Comparison of ENCODE assay signal across 1 cellular context in genomic region chr1:87333692-87334347, GRCh38.
TF ChIP-seq lines count a peak whose summit lies in the region.

No MANE protein-coding gene starts in this region.

TF ChIP-seq in liver, 16 proteins besides CTCF, POLR2A, EP300 and RAD21 (continued from another document):
- no peak for TF ChIP-seq ZBTB33 (IDR thresholded peaks at IDR 0.05)
- TF ChIP-seq JUND (IDR thresholded peaks at IDR 0.05): no peak
- no peak for TF ChIP-seq HNF4G (IDR thresholded peaks at IDR 0.05)
- no peak for TF ChIP-seq GABPA (IDR thresholded peaks at IDR 0.05 in 1 of 2, conservative IDR thresholded peaks at IDR 0.05 in 1 of 2)
- TF ChIP-seq EGR1 (IDR thresholded peaks at IDR 0.05; ENCODE audit: low read depth in 2 of 2): no peak
- TF ChIP-seq FOXA2 (IDR thresholded peaks at IDR 0.05): no peak
- no peak for TF ChIP-seq FOXA1 (IDR thresholded peaks at IDR 0.05)
- TF ChIP-seq RXRA (IDR thresholded peaks at IDR 0.05): no peak
- TF ChIP-seq MAX (IDR thresholded peaks at IDR 0.05): no peak
- TF ChIP-seq YY1 (IDR thresholded peaks at IDR 0.05): no peak
- no peak for TF ChIP-seq REST (IDR thresholded peaks at IDR 0.05)
- no peak for TF ChIP-seq NR2F2 (IDR thresholded peaks at IDR 0.05)
- no peak for TF ChIP-seq SP1 (IDR thresholded peaks at IDR 0.05)
- TF ChIP-seq TAF1 (conservative IDR thresholded peaks at IDR 0.05): no peak
- no peak for TF ChIP-seq HNF4A (conservative IDR thresholded peaks at IDR 0.05)
